Comparison of ENCODE assay signal across 1 cellular context in the genomic region with DNA sequence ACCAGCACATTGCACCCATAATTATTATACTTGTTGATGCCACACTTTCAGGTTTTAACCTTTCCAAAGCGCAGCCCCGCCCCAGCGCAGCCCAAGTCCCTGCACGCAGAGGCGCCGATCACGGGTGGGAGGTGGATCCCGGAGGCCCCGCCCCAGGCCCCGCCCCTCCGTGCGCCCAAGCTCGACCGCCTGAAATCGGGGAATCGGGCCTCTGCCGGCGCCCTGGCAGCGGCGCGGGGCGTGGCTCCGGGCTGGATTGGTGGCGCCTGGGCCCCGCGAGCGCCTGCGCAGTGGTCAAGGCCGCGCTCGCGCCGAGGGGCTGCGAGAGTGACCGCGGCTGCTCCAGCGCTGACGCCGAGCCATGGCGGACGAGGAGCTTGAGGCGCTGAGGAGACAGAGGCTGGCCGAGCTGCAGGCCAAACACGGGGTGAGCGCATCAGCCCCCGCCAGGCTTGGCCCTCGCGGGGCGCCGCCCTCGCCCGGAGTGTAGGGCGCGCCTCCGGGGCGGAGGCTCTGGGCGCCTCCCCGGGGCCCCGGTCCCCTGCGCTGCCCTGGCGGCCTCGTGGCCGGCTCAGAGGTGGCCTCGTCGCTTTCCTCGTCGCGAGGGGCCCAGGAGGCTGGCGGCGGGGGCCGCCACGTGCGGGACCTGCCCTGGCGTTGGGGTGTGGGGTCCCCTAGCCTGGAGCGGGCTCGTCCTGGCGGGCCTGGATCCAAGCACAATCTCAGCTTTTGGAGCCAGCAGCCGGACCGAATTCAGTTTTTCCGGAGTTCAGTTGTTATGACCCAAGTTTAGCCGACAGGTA.
TF ChIP-seq lines count a peak whose summit lies in the region.

A gene with protein sequence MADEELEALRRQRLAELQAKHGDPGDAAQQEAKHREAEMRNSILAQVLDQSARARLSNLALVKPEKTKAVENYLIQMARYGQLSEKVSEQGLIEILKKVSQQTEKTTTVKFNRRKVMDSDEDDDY (plus strand): TSS at position 290 of the 803 bp plus-strand sequence. CDS start 72 bp downstream, at position 362.

TF ChIP-seq in H1, 55 proteins besides CTCF, POLR2A, EP300 and RAD21:
- TF ChIP-seq, protein P1, sequence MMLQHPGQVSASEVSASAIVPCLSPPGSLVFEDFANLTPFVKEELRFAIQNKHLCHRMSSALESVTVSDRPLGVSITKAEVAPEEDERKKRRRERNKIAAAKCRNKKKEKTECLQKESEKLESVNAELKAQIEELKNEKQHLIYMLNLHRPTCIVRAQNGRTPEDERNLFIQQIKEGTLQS (IDR thresholded peaks at IDR 0.05; ENCODE audit: insufficient read depth, low read depth, low read length) = no peak
- peak; percentile 71 for TF ChIP-seq ASH2L (IDR thresholded peaks at IDR 0.05; ENCODE audit: low read length)
- TF ChIP-seq SP2 (IDR thresholded peaks at IDR 0.05; ENCODE audit: low read length) = no peak
- TF ChIP-seq SIN3A (conservative IDR thresholded peaks at IDR 0.05 in 1 of 2, IDR thresholded peaks at IDR 0.05 in 1 of 2; ENCODE audit: low read depth in 1 of 2, low read length in 2 of 2) = 0 out of 4 replicates have a peak, but pooled peaks of 1 of the 2 experiments have one; percentile 8
- TF ChIP-seq KDM1A (IDR thresholded peaks at IDR 0.05; ENCODE audit: borderline replicate concordance, low read length) = no peak
- no peak for TF ChIP-seq POU5F1 (IDR thresholded peaks at IDR 0.05; ENCODE audit: low read depth, low read length)
- TF ChIP-seq CTBP2 (IDR thresholded peaks at IDR 0.05; ENCODE audit: borderline replicate concordance, insufficient read depth, insufficient read length, low read length) = no peak
- no peak for TF ChIP-seq GABPA (IDR thresholded peaks at IDR 0.05; ENCODE audit: borderline replicate concordance, insufficient read depth, low read length)
- 0 out of 2 replicates have a peak, but pooled peaks have one; percentile 27 for TF ChIP-seq CREB1 (IDR thresholded peaks at IDR 0.05)
- no peak for TF ChIP-seq BRCA1 (IDR thresholded peaks at IDR 0.05; ENCODE audit: low read depth, low read length)
- TF ChIP-seq, protein P2, sequence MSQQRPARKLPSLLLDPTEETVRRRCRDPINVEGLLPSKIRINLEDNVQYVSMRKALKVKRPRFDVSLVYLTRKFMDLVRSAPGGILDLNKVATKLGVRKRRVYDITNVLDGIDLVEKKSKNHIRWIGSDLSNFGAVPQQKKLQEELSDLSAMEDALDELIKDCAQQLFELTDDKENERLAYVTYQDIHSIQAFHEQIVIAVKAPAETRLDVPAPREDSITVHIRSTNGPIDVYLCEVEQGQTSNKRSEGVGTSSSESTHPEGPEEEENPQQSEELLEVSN (IDR thresholded peaks at IDR 0.05) = peak; percentile 35
- TF ChIP-seq SIRT6 (IDR thresholded peaks at IDR 0.05; ENCODE audit: low read length) = no peak
- no peak for TF ChIP-seq MAFK (IDR thresholded peaks at IDR 0.05; ENCODE audit: low read depth, low read length)
- TF ChIP-seq RNF2 (IDR thresholded peaks at IDR 0.05; ENCODE audit: borderline replicate concordance, low read depth, low read length, missing control alignments, poor library complexity, severe bottlenecking) = no peak
- peak; percentile 99 for TF ChIP-seq KDM4A (IDR thresholded peaks at IDR 0.05; ENCODE audit: low read depth, low read length, severe bottlenecking)
- TF ChIP-seq TAF7 (optimal IDR thresholded peaks at IDR 0.05; ENCODE audit: borderline replicate concordance, low read depth, low read length) = no peak
- no peak for TF ChIP-seq FOSL1 (IDR thresholded peaks at IDR 0.05; ENCODE audit: insufficient read depth, low read depth, low read length)
- TF ChIP-seq, protein P3, sequence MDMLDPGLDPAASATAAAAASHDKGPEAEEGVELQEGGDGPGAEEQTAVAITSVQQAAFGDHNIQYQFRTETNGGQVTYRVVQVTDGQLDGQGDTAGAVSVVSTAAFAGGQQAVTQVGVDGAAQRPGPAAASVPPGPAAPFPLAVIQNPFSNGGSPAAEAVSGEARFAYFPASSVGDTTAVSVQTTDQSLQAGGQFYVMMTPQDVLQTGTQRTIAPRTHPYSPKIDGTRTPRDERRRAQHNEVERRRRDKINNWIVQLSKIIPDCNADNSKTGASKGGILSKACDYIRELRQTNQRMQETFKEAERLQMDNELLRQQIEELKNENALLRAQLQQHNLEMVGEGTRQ (IDR thresholded peaks at IDR 0.05; ENCODE audit: low read length) = no peak
- TF ChIP-seq ZNF274 (IDR thresholded peaks at IDR 0.05; ENCODE audit: borderline replicate concordance, extremely low read depth, low read length) = no peak
- peak; percentile 75; the same call in 1 of the 2 replicates for TF ChIP-seq RBBP5 (IDR thresholded peaks at IDR 0.05; ENCODE audit: borderline replicate concordance, low read depth, low read length)
- TF ChIP-seq NANOG (IDR thresholded peaks at IDR 0.05; ENCODE audit: insufficient read depth, low read depth, low read length, poor library complexity, severe bottlenecking) = no peak
- no peak for TF ChIP-seq GTF2F1 (IDR thresholded peaks at IDR 0.05; ENCODE audit: borderline replicate concordance, low read depth, low read length)
- TF ChIP-seq NRF1 (IDR thresholded peaks at IDR 0.05; ENCODE audit: low read depth, low read length) = peak; percentile 75
- no peak for TF ChIP-seq JUN (IDR thresholded peaks at IDR 0.05; ENCODE audit: low read depth, low read length)
- peak; percentile 66; the same call in 1 of the 2 replicates for TF ChIP-seq TBP (IDR thresholded peaks at IDR 0.05; ENCODE audit: low read depth, low read length)
- no peak for TF ChIP-seq RFX5 (IDR thresholded peaks at IDR 0.05; ENCODE audit: borderline replicate concordance, low read depth, low read length)
- peak; percentile 85 for TF ChIP-seq TAF1 (IDR thresholded peaks at IDR 0.05; ENCODE audit: low read depth, low read length)
- TF ChIP-seq TEAD4 (IDR thresholded peaks at IDR 0.05; ENCODE audit: low read depth, low read length) = no peak
- no peak for TF ChIP-seq JUND (IDR thresholded peaks at IDR 0.05; ENCODE audit: low read length)
- peak in 1 of 2 experiments; percentile 76; a peak in 1 of 4 replicates for TF ChIP-seq HDAC2 (IDR thresholded peaks at IDR 0.05; ENCODE audit: borderline replicate concordance in 1 of 2, low read depth in 2 of 2, low read length in 2 of 2)
- no peak for TF ChIP-seq TCF12 (IDR thresholded peaks at IDR 0.05; ENCODE audit: low read depth, low read length)
- TF ChIP-seq EZH2 (IDR thresholded peaks at IDR 0.05; ENCODE audit: low read depth, low read length, severe bottlenecking) = no peak
- no peak for TF ChIP-seq SAP30 (IDR thresholded peaks at IDR 0.05; ENCODE audit: insufficient read depth, insufficient replicate concordance, low read length)
- TF ChIP-seq SP1 (IDR thresholded peaks at IDR 0.05; ENCODE audit: low read depth, low read length) = no peak
- peak; percentile 77 for TF ChIP-seq BACH1 (IDR thresholded peaks at IDR 0.05; ENCODE audit: low read length)
- no peak for TF ChIP-seq EGR1 (IDR thresholded peaks at IDR 0.05; ENCODE audit: borderline replicate concordance, low read depth, low read length)
- TF ChIP-seq PHF8 (conservative IDR thresholded peaks at IDR 0.05; ENCODE audit: low read depth, low read length) = peak; percentile 88
- TF ChIP-seq SRF (IDR thresholded peaks at IDR 0.05; ENCODE audit: low read depth, low read length) = peak; percentile 95
- TF ChIP-seq, protein P4, sequence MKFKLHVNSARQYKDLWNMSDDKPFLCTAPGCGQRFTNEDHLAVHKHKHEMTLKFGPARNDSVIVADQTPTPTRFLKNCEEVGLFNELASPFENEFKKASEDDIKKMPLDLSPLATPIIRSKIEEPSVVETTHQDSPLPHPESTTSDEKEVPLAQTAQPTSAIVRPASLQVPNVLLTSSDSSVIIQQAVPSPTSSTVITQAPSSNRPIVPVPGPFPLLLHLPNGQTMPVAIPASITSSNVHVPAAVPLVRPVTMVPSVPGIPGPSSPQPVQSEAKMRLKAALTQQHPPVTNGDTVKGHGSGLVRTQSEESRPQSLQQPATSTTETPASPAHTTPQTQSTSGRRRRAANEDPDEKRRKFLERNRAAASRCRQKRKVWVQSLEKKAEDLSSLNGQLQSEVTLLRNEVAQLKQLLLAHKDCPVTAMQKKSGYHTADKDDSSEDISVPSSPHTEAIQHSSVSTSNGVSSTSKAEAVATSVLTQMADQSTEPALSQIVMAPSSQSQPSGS (IDR thresholded peaks at IDR 0.05; ENCODE audit: low read length) = no peak
- peak; percentile 88 for TF ChIP-seq POLR2AphosphoS5 (IDR thresholded peaks at IDR 0.05; ENCODE audit: low read depth, low read length)
- TF ChIP-seq YY1 (IDR thresholded peaks at IDR 0.05; ENCODE audit: low read depth, low read length) = peak; percentile 81
- no peak for TF ChIP-seq KDM5A (IDR thresholded peaks at IDR 0.05; ENCODE audit: low read length)
- TF ChIP-seq, protein P5, sequence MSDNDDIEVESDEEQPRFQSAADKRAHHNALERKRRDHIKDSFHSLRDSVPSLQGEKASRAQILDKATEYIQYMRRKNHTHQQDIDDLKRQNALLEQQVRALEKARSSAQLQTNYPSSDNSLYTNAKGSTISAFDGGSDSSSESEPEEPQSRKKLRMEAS (IDR thresholded peaks at IDR 0.05) = peak; percentile 87
- no peak for TF ChIP-seq CBX5 (IDR thresholded peaks at IDR 0.05; ENCODE audit: low read depth, low read length)
